Comparison of ENCODE assay signal across 11 cellular contexts in genomic region chr5:132639706-132640130, GRCh38. TPM values are rescaled to one million over a fixed set of nuclear protein-coding genes. Genes with fewer than 3 reads are reported as not detected.
DNase-seq lines count a peak whose midpoint lies in the region; ATAC-seq and FAIRE-seq lines count a peak whose summit lies in the region.
"Had no signal": no experiment of that assay in that cellular context is flagged by ENCODE, and none has a peak within 500 bp of the region (broad histone marks: within the 10 kb centered on the region; RNA-seq: fewer than 3 reads in every experiment).

No MANE protein-coding gene starts in this region.

- no peaks in the 10 kb centered on the region for H3K9me3 ChIP-seq in small intestine (ENCODE audit: control insufficient read depth, low read depth)

- no peak overlapping the region for H3K4me3 ChIP-seq in small intestine (ENCODE audit: low read depth in 1 of 2, low read length in 2 of 2)

- no peaks in the 10 kb centered on the region for H3K4me1 ChIP-seq in small intestine (ENCODE audit: control insufficient read depth in 2 of 2, insufficient read depth in 1 of 2, low read depth in 1 of 2, low read length in 1 of 2)

- H3K27ac Mint-ChIP-seq in activated T-helper 17 cell treated with anti-CD3 and anti-CD28 coated beads, Interleukin-2, amount 50 U/mL, for 72 hours = peak overlapping the region; percentile 87
- H3K27ac Mint-ChIP-seq: activated naive CD4-positive, alpha-beta T cell treated with anti-CD3 and anti-CD28 coated beads, Interleukin-2, amount 50 U/mL, for 24 hours had no signal

- no peak for FAIRE-seq in small intestine (lab: Jason Lieb, UNC)

- peaks cover 88% of the 10 kb centered on the region for H3K36me3 Mint-ChIP-seq in activated T-helper 17 cell treated with anti-CD3 and anti-CD28 coated beads, Interleukin-2, amount 50 U/mL, for 72 hours (ENCODE audit: low read depth)

- no peaks in the 10 kb centered on the region for H3K9me3 Mint-ChIP-seq in activated T-helper 17 cell treated with anti-CD3 and anti-CD28 coated beads, Interleukin-2, amount 50 U/mL, for 72 hours
- H3K9me3 Mint-ChIP-seq: activated naive CD4-positive, alpha-beta T cell treated with anti-CD3 and anti-CD28 coated beads, Interleukin-2, amount 50 U/mL, for 24 hours had no signal

- H3K27me3 ChIP-seq in small intestine (ENCODE audit: control insufficient read depth in 2 of 2, insufficient read depth in 2 of 2, low read length in 2 of 2) = no peaks in the 10 kb centered on the region

- 59 to 82% (median 59%) methylated on average over 2 of the region's 2 CpGs for WGBS in small intestine, 3 donors

- H3K27me3 Mint-ChIP-seq in activated T-helper 17 cell treated with anti-CD3 and anti-CD28 coated beads, Interleukin-2, amount 50 U/mL, for 72 hours = no peaks in the 10 kb centered on the region
- H3K27me3 Mint-ChIP-seq: activated naive CD4-positive, alpha-beta T cell treated with anti-CD3 and anti-CD28 coated beads, Interleukin-2, amount 50 U/mL, for 24 hours had no signal

- ATAC-seq in GM18519 (IDR thresholded peaks at IDR 0.05; ENCODE audit: low FRiP score, unreplicated experiment) = peak; percentile 55
- peak; percentile 48 for ATAC-seq in GM21367 (IDR thresholded peaks at IDR 0.05; ENCODE audit: unreplicated experiment)
- ATAC-seq in HG03095 (IDR thresholded peaks at IDR 0.05; ENCODE audit: unreplicated experiment) = peak; percentile 65
- peak; percentile 51 for ATAC-seq in activated T-helper 17 cell treated with anti-CD3 and anti-CD28 coated beads, Interleukin-2, amount 50 U/mL, for 72 hours (replicated peaks)

- no peak overlapping the region for H3K27ac ChIP-seq in small intestine (ENCODE audit: low read depth in 1 of 2, low read length in 1 of 2)

- no peak for DNase-seq in NCI-H2171 (lab: John Stamatoyannopoulos, UW)
- no peak for DNase-seq in NCI-H774 (lab: John Stamatoyannopoulos, UW)
- no peak for DNase-seq in small intestine
- DNase-seq: NCI-H226, nucleus accumbens had no signal

- H3K4me1 Mint-ChIP-seq in activated T-helper 17 cell treated with anti-CD3 and anti-CD28 coated beads, Interleukin-2, amount 50 U/mL, for 72 hours = peaks cover 40% of the 10 kb centered on the region

- H3K4me3 Mint-ChIP-seq in activated T-helper 17 cell treated with anti-CD3 and anti-CD28 coated beads, Interleukin-2, amount 50 U/mL, for 72 hours = peak overlapping the region; percentile 56
- H3K4me3 Mint-ChIP-seq: activated naive CD4-positive, alpha-beta T cell treated with anti-CD3 and anti-CD28 coated beads, Interleukin-2, amount 50 U/mL, for 24 hours had no signal

- peaks cover 7 to 21% of the 10 kb centered on the region in 2 donors for H3K36me3 ChIP-seq in small intestine (ENCODE audit: control insufficient read depth in 2 of 2, insufficient read depth in 2 of 2, low read length in 2 of 2)

RNA-seq across cellular contexts. Expression of gene IL13, which starts 18.3 kb away (rescaled TPM):
- total RNA-seq in activated T-helper 17 cell treated with anti-CD3 and anti-CD28 coated beads, Interleukin-2, amount 50 U/mL, for 72 hours = 1 to 10 TPM; 2.4 to 4.3 TPM
- polyA plus RNA-seq in small intestine = under 1 TPM in 1 of 3 donors, not detected in 2; 0.54 TPM
- total RNA-seq: Daoy had no signal

RNA-seq across cellular contexts. Expression of gene IL4, which starts 34.1 kb away (rescaled TPM):
- not detected for total RNA-seq in activated T-helper 17 cell treated with anti-CD3 and anti-CD28 coated beads, Interleukin-2, amount 50 U/mL, for 72 hours
- polyA plus RNA-seq in small intestine = not detected
- total RNA-seq: Daoy had no signal
